28 cellular contexts compared by ENCODE assay signal in genomic region chr1:208581252-208581651, GRCh38.
"Had no signal": no experiment of that assay in that cellular context is flagged by ENCODE, and none has a peak within 500 bp of the region (broad histone marks: within the 10 kb centered on the region; RNA-seq: fewer than 3 reads in every experiment).

No MANE protein-coding gene starts in this region.

- H3K36me3 Mint-ChIP-seq: activated naive CD8-positive, alpha-beta T cell treated with anti-CD3 and anti-CD28 coated beads, Interleukin-2, amount 10 ng/mL, durations not matched to agents 7 days and 5 days; WTC11 had no signal

- H3K27me3 Mint-ChIP-seq: central memory CD8-positive, alpha-beta T cell had no signal

- H3K4me1 Mint-ChIP-seq: activated naive CD8-positive, alpha-beta T cell treated with anti-CD3 and anti-CD28 coated beads, Interleukin-2, amount 10 ng/mL, durations not matched to agents 7 days and 5 days; central memory CD8-positive, alpha-beta T cell had no signal

- H3K4me3 Mint-ChIP-seq: activated CD8-positive, alpha-beta T cell treated with anti-CD3 and anti-CD28 coated beads, Interleukin-2, amount 10 ng/mL, durations not matched to agents 7 days and 5 days; activated naive CD8-positive, alpha-beta T cell treated with anti-CD3 and anti-CD28 coated beads, Interleukin-2, amount 10 ng/mL, durations not matched to agents 7 days and 5 days; central memory CD8-positive, alpha-beta T cell; T-helper 2 cell treated with Interferon-gamma antibody and Interleukin-4, amounts not matched to agents 5 μg/mL and 100 μg/mL, for 36 hours; WTC11 had no signal

- H3K9me3 Mint-ChIP-seq: activated naive CD8-positive, alpha-beta T cell treated with anti-CD3 and anti-CD28 coated beads, Interleukin-2, amount 10 ng/mL, durations not matched to agents 7 days and 5 days; central memory CD8-positive, alpha-beta T cell; T-helper 2 cell treated with Interferon-gamma antibody and Interleukin-4, amounts not matched to agents 5 μg/mL and 100 μg/mL, for 36 hours; WTC11 had no signal

- H3K4me3 ChIP-seq: body of pancreas, colonic mucosa, SJCRH30 had no signal

- DNase-seq: activated CD4-positive, alpha-beta T cell treated with anti-CD3 and anti-CD28 coated beads for 48 hours; activated CD4-positive, alpha-beta T cell treated with anti-CD3 and anti-CD28 coated beads, Interleukin-2, amount 50 U/mL, for 4 hours; activated CD4-positive, CD25-positive, alpha-beta regulatory T cell treated with anti-CD3 and anti-CD28 coated beads, Interleukin-2, amount 50 U/mL, for 72 hours; activated CD8-positive, alpha-beta memory T cell treated with anti-CD3 and anti-CD28 coated beads, Interleukin-2, amount 50 U/mL, for 48 hours; activated CD8-positive, alpha-beta T cell treated with anti-CD3 and anti-CD28 coated beads, Interleukin-2, amount 10 ng/mL, durations not matched to agents 7 days and 5 days; activated naive CD4-positive, alpha-beta T cell treated with anti-CD3 and anti-CD28 coated beads, Interleukin-2, amount 50 U/mL, for 16 hours; activated naive CD8-positive, alpha-beta T cell treated with anti-CD3 and anti-CD28 coated beads, Interleukin-2, amount 10 ng/mL, durations not matched to agents 7 days and 5 days; activated T-cell treated with anti-CD3 and anti-CD28 coated beads, Interleukin-2, amount 50 U/mL, for 1 hour; aorta; body of pancreas; colonic mucosa; Karpas-422; NCI-H1105 treated with DMSO at 0.1 percent for 48 hours; NCI-H1436 treated with DMSO at 0.1 percent for 48 hours; NCI-H1930; NCI-H2171; NCI-H2227 treated with DMSO at 0.1 percent for 48 hours; NCI-H526; NCI-H774; NK-92 treated with Interleukin-12 subunit alpha and Interleukin-12 subunit beta, amount 100 ng/mL, for 24 hours; OCI-M1; Right ventricle myocardium superior; SW 1271 had no signal

- H3K27ac Mint-ChIP-seq: activated CD8-positive, alpha-beta T cell treated with anti-CD3 and anti-CD28 coated beads, Interleukin-2, amount 10 ng/mL, durations not matched to agents 7 days and 5 days; activated naive CD8-positive, alpha-beta T cell treated with anti-CD3 and anti-CD28 coated beads, Interleukin-2, amount 10 ng/mL, durations not matched to agents 7 days and 5 days; T-helper 2 cell treated with Interferon-gamma antibody and Interleukin-4, amounts not matched to agents 5 μg/mL and 100 μg/mL, for 36 hours; WTC11 had no signal

- H3K27ac ChIP-seq: body of pancreas, colonic mucosa, RWPE1, SJCRH30 had no signal
